29 cellular contexts compared by ENCODE assay signal in genomic region chr2:162164802-162165201, GRCh38. TPM values are rescaled to one million over a fixed set of nuclear protein-coding genes. Genes with fewer than 3 reads are reported as not detected.
"Had no signal": no experiment of that assay in that cellular context is flagged by ENCODE, and none has a peak within 500 bp of the region (broad histone marks: within the 10 kb centered on the region; RNA-seq: fewer than 3 reads in every experiment).

No MANE protein-coding gene starts in this region.

- H3K36me3 Mint-ChIP-seq: activated CD4-positive, alpha-beta memory T cell treated with anti-CD3 and anti-CD28 coated beads for 36 hours; activated CD8-positive, alpha-beta memory T cell treated with anti-CD3 and anti-CD28 coated beads, Interleukin-2, amount 10 ng/mL, durations not matched to agents 7 days and 5 days; activated naive CD8-positive, alpha-beta T cell treated with anti-CD3 and anti-CD28 coated beads for 36 hours; stimulated activated memory B cell treated with anti-CD40 and anti-IgM and Interleukin-4, amounts not matched to agents 10 μg/mL and 1 μg/mL and 100 μg/mL, for 72 hours had no signal

- H3K27ac ChIP-seq: cardiac muscle cell, esophagus squamous epithelium, spleen, thoracic aorta, upper lobe of right lung had no signal

- H3K4me1 ChIP-seq: esophagus squamous epithelium, sigmoid colon, spleen, upper lobe of right lung had no signal

- H3K4me1 Mint-ChIP-seq: activated B cell treated with CpG ODN at 0.5 μM for 24 hours; nephron progenitor cell; stimulated activated memory B cell treated with anti-CD40 and anti-IgM and Interleukin-4, amounts not matched to agents 10 μg/mL and 1 μg/mL and 100 μg/mL, for 72 hours had no signal

- H3K4me3 ChIP-seq: cardiac muscle cell, esophagus squamous epithelium, sigmoid colon, spleen, thoracic aorta, upper lobe of right lung had no signal

- DNase-seq: activated B cell treated with CpG ODN at 0.5 μM for 24 hours; activated CD4-positive, alpha-beta memory T cell treated with anti-CD3 and anti-CD28 coated beads for 36 hours; activated CD4-positive, alpha-beta T cell treated with anti-CD3 and anti-CD28 coated beads for 4 hours; activated CD8-positive, alpha-beta memory T cell treated with anti-CD3 and anti-CD28 coated beads, Interleukin-2, amount 10 ng/mL, durations not matched to agents 7 days and 5 days; activated naive CD4-positive, alpha-beta T cell; activated naive CD8-positive, alpha-beta T cell treated with anti-CD3 and anti-CD28 coated beads for 36 hours; activated T-cell treated with anti-CD3 and anti-CD28 coated beads, Interleukin-2, amount 50 U/mL, for 1 hour; amniotic stem cell; dermis blood vessel endothelial cell; effector memory CD4-positive, alpha-beta T cell; esophagus squamous epithelium; midbrain; nephron progenitor cell; nucleus accumbens; sigmoid colon; spleen; stimulated activated CD4-positive, alpha-beta T cell treated with anti-CD3 and anti-CD28 coated beads, Interleukin-4, amount 100 ng/mL, for 4 hours; upper lobe of right lung had no signal

- H3K27me3 ChIP-seq: cardiac muscle cell, esophagus squamous epithelium, sigmoid colon, spleen, upper lobe of right lung had no signal

- H3K36me3 ChIP-seq: cardiac muscle cell, esophagus squamous epithelium, sigmoid colon, spleen, thoracic aorta, upper lobe of right lung had no signal

- ATAC-seq: activated CD8-positive, alpha-beta memory T cell treated with anti-CD3 and anti-CD28 coated beads, Interleukin-2, amount 10 ng/mL, durations not matched to agents 7 days and 5 days; left lobe of liver; stimulated activated memory B cell treated with anti-CD40 and anti-IgM and Interleukin-4, amounts not matched to agents 10 μg/mL and 1 μg/mL and 100 μg/mL, for 72 hours; upper lobe of right lung had no signal

- H3K27ac Mint-ChIP-seq: activated B cell treated with CpG ODN at 0.5 μM for 24 hours; activated CD4-positive, alpha-beta memory T cell treated with anti-CD3 and anti-CD28 coated beads for 36 hours; activated CD8-positive, alpha-beta memory T cell treated with anti-CD3 and anti-CD28 coated beads, Interleukin-2, amount 10 ng/mL, durations not matched to agents 7 days and 5 days; activated naive CD8-positive, alpha-beta T cell treated with anti-CD3 and anti-CD28 coated beads for 36 hours; activated T-helper 17 cell treated with anti-CD3 and anti-CD28 coated beads, Interleukin-2, amount 50 U/mL, for 72 hours; nephron progenitor cell; stimulated activated memory B cell treated with anti-CD40 and anti-IgM and Interleukin-4, amounts not matched to agents 10 μg/mL and 1 μg/mL and 100 μg/mL, for 72 hours; T-helper 2 cell treated with Interferon-gamma antibody and Interleukin-4, amounts not matched to agents 5 μg/mL and 100 μg/mL, for 36 hours had no signal

- H3K9me3 Mint-ChIP-seq: activated B cell treated with CpG ODN at 0.5 μM for 24 hours; activated CD4-positive, alpha-beta memory T cell treated with anti-CD3 and anti-CD28 coated beads for 36 hours; activated naive CD8-positive, alpha-beta T cell treated with anti-CD3 and anti-CD28 coated beads for 36 hours; activated T-helper 17 cell treated with anti-CD3 and anti-CD28 coated beads, Interleukin-2, amount 50 U/mL, for 72 hours; nephron progenitor cell; stimulated activated memory B cell treated with anti-CD40 and anti-IgM and Interleukin-4, amounts not matched to agents 10 μg/mL and 1 μg/mL and 100 μg/mL, for 72 hours; T-helper 2 cell treated with Interferon-gamma antibody and Interleukin-4, amounts not matched to agents 5 μg/mL and 100 μg/mL, for 36 hours had no signal

- FAIRE-seq: frontal cortex, keratinocyte, TTC549 had no signal

- H3K4me3 Mint-ChIP-seq: activated B cell treated with CpG ODN at 0.5 μM for 24 hours; activated CD4-positive, alpha-beta memory T cell treated with anti-CD3 and anti-CD28 coated beads for 36 hours; activated CD8-positive, alpha-beta memory T cell treated with anti-CD3 and anti-CD28 coated beads, Interleukin-2, amount 10 ng/mL, durations not matched to agents 7 days and 5 days; activated naive CD8-positive, alpha-beta T cell treated with anti-CD3 and anti-CD28 coated beads for 36 hours; activated T-helper 17 cell treated with anti-CD3 and anti-CD28 coated beads, Interleukin-2, amount 50 U/mL, for 72 hours; nephron progenitor cell; stimulated activated memory B cell treated with anti-CD40 and anti-IgM and Interleukin-4, amounts not matched to agents 10 μg/mL and 1 μg/mL and 100 μg/mL, for 72 hours; T-helper 2 cell treated with Interferon-gamma antibody and Interleukin-4, amounts not matched to agents 5 μg/mL and 100 μg/mL, for 36 hours had no signal

RNA-seq across cellular contexts. Expression of gene GCG, which starts 12.8 kb away (rescaled TPM):
- total RNA-seq: activated B cell treated with CpG ODN at 0.5 μM for 24 hours; activated CD4-positive, alpha-beta memory T cell treated with anti-CD3 and anti-CD28 coated beads for 36 hours; activated CD8-positive, alpha-beta memory T cell treated with anti-CD3 and anti-CD28 coated beads, Interleukin-2, amount 10 ng/mL, durations not matched to agents 7 days and 5 days; activated naive CD8-positive, alpha-beta T cell treated with anti-CD3 and anti-CD28 coated beads for 36 hours; activated T-helper 17 cell treated with anti-CD3 and anti-CD28 coated beads, Interleukin-2, amount 50 U/mL, for 72 hours; cardiac muscle cell; dermis blood vessel endothelial cell; esophagus squamous epithelium; left lobe of liver; lung microvascular endothelial cell; renal cortical epithelial cell; sigmoid colon; spleen; thoracic aorta; upper lobe of right lung had no signal
- polyA plus RNA-seq: cardiac muscle cell, keratinocyte had no signal
